In the genomic region with DNA sequence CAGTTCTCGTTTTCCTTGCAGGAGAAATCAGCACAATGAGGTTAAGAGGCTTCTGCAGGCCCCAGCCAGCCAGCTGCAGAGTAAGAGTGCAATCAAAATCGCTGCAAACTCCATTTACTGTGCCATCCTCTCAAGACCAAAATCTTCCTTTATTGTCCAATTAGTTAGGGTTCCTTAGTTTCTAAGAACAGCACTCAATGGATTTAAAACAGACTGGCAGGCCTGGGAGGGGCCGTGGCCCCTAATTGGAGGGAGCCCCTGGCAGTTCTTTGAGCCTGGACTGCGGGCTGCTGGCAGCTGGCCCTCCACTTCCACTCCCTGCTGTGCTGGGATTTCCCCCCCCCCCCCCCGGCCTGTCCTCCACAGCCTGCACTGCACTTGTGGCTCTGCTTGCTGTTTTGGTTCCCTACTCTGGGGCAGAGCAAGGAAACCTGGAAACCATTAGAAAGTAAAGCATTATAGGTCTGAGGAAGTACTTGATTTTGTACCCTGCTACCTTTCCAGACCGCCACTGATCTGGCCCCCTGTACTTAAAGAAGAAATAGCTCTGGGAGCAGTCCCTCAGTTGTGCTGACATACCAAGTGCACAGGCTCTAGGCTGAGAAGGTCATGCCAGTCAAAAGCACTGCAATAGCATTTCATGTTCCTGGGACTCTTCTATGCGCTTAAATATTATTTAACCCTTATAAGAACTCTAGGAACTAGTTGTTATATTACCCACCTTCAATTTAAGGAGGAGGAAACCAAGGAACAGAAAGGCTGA, we compare ENCODE assay signal across 9 cellular contexts.
DNase-seq lines count a peak whose midpoint lies in the region; ATAC-seq and TF ChIP-seq lines count a peak whose summit lies in the region.
"Had no signal": no experiment of that assay in that cellular context is flagged by ENCODE, and none has a peak within 500 bp of the region (broad histone marks: within the 10 kb centered on the region; RNA-seq: fewer than 3 reads in every experiment).

No MANE protein-coding gene starts in this region.

- no peaks in the 10 kb centered on the region for H4K20me1 ChIP-seq in smooth muscle cell (ENCODE audit: low read depth)

- H3K4me3 ChIP-seq in heart left ventricle (no peak overlapping the region), smooth muscle cell (no peak overlapping the region)
- H3K4me3 ChIP-seq: breast epithelium had no signal

- H3F3A ChIP-seq in smooth muscle cell (ENCODE audit: low read depth) = no peaks in the 10 kb centered on the region

- H3K79me2 ChIP-seq in smooth muscle cell (ENCODE audit: low read depth) = no peaks in the 10 kb centered on the region

- no peaks in the 10 kb centered on the region for H3K4me1 Mint-ChIP-seq in stimulated activated memory B cell treated with anti-CD40 and anti-IgM and Interleukin-4, amounts not matched to agents 10 μg/mL and 1 μg/mL and 100 μg/mL, for 72 hours

- ATAC-seq in heart left ventricle = peak; percentile 66 to 92 (median 86)
- peak; percentile 25 for ATAC-seq in stimulated activated memory B cell treated with anti-CD40 and anti-IgM and Interleukin-4, amounts not matched to agents 10 μg/mL and 1 μg/mL and 100 μg/mL, for 72 hours
- no peak for ATAC-seq in GM18505 (IDR thresholded peaks at IDR 0.05; ENCODE audit: unreplicated experiment)

- no peaks in the 10 kb centered on the region for H3K36me3 Mint-ChIP-seq in stimulated activated memory B cell treated with anti-CD40 and anti-IgM and Interleukin-4, amounts not matched to agents 10 μg/mL and 1 μg/mL and 100 μg/mL, for 72 hours

- intact Hi-C loops in heart left ventricle (cut with DNase I) = loop anchor here in 2 of 10 donors (10.0 kb wide), 1 partner anchor 332 kb away; no protein-coding TSS in a partner anchor

- H3K9me3 Mint-ChIP-seq in stimulated activated memory B cell treated with anti-CD40 and anti-IgM and Interleukin-4, amounts not matched to agents 10 μg/mL and 1 μg/mL and 100 μg/mL, for 72 hours = no peaks in the 10 kb centered on the region

- no peak overlapping the region for H3K4me2 ChIP-seq in smooth muscle cell

- H3K9ac ChIP-seq in smooth muscle cell (ENCODE audit: low read depth) = no peak overlapping the region

- TF ChIP-seq CTCF in heart left ventricle (IDR thresholded peaks at IDR 0.05) (no peak), smooth muscle cell (IDR thresholded peaks at IDR 0.05; ENCODE audit: borderline replicate concordance, insufficient read depth, poor library complexity, severe bottlenecking) (no peak)

- H3K4me1 ChIP-seq in heart left ventricle = peaks cover 0 to 13% (median 5%) of the 10 kb centered on the region in 12 donors
- peaks cover 17% of the 10 kb centered on the region for H3K4me1 ChIP-seq in smooth muscle cell (ENCODE audit: low read depth)
- H3K4me1 ChIP-seq: breast epithelium had no signal

- no peak for TF ChIP-seq POLR2A in heart left ventricle (IDR thresholded peaks at IDR 0.05)
- no peak for TF ChIP-seq POLR2A in GM18505 (IDR thresholded peaks at IDR 0.05; ENCODE audit: borderline replicate concordance, extremely low read depth, insufficient read depth, insufficient read length)

- H3K27ac Mint-ChIP-seq in stimulated activated memory B cell treated with anti-CD40 and anti-IgM and Interleukin-4, amounts not matched to agents 10 μg/mL and 1 μg/mL and 100 μg/mL, for 72 hours = no peak overlapping the region

- no peak overlapping the region for H3K4me3 Mint-ChIP-seq in stimulated activated memory B cell treated with anti-CD40 and anti-IgM and Interleukin-4, amounts not matched to agents 10 μg/mL and 1 μg/mL and 100 μg/mL, for 72 hours

- no peak overlapping the region for H2AFZ ChIP-seq in smooth muscle cell (ENCODE audit: low read depth)

- H3K36me3 ChIP-seq in heart left ventricle (no peaks in the 10 kb centered on the region), smooth muscle cell (ENCODE audit: low read depth) (no peaks in the 10 kb centered on the region)
- H3K36me3 ChIP-seq: breast epithelium had no signal

- H3K27ac ChIP-seq in heart left ventricle = peak overlapping the region in 3 of 12 donors; percentile 11 to 60 (median 48)
- no peak overlapping the region for H3K27ac ChIP-seq in smooth muscle cell (ENCODE audit: low read depth)
- H3K27ac ChIP-seq: breast epithelium had no signal

- peaks cover 9% of the 10 kb centered on the region for H3K27me3 Mint-ChIP-seq in stimulated activated memory B cell treated with anti-CD40 and anti-IgM and Interleukin-4, amounts not matched to agents 10 μg/mL and 1 μg/mL and 100 μg/mL, for 72 hours

- H3K9me3 ChIP-seq in heart left ventricle (no peaks in the 10 kb centered on the region), smooth muscle cell (replicated peaks; ENCODE audit: low read depth) (no peaks in the 10 kb centered on the region)
- H3K9me3 ChIP-seq: breast epithelium had no signal

- 22 to 27% (median 25%) methylated on average over 6 to 7 of the region's 7 CpGs for whole genome bisulfite sequencing in heart left ventricle, 4 donors
- WGBS in smooth muscle cell (ENCODE audit: low lambda C conversion rate) = 59% methylated on average over 7 of the region's 7 CpGs

- H3K27me3 ChIP-seq in heart left ventricle = no peaks in the 10 kb centered on the region
- H3K27me3 ChIP-seq in smooth muscle cell (ENCODE audit: low read depth) = no peaks in the 10 kb centered on the region
- H3K27me3 ChIP-seq: breast epithelium had no signal

- DNase-seq in NCI-H2029 treated with DMSO at 0.1 percent for 48 hours (lab: John Stamatoyannopoulos, UW) (peak; percentile 8), NCI-H2029 (lab: John Stamatoyannopoulos, UW) (no peak), NCI-H774 (lab: John Stamatoyannopoulos, UW) (peak; percentile 34), heart left ventricle (peak in 4 of 5 donors; percentile 13 to 60 (median 31)), smooth muscle cell (lab: John Stamatoyannopoulos, UW; ENCODE audit: unreplicated experiment) (no peak), activated T-cell treated with anti-CD3 and anti-CD28 coated beads for 4 hours (no peak)

Comparison
In these comparisons a context has a peak if more than half of its experiments do, and no peak if none do; other contexts are left out.
1. DNase-seq: peak in NCI-H2029 treated with DMSO at 0.1 percent for 48 hours (single experiment), NCI-H774 (single experiment) and heart left ventricle (4 of 5); none in NCI-H2029 (single experiment), smooth muscle cell (single experiment) and activated T-cell treated with anti-CD3 and anti-CD28 coated beads for 4 hours (single experiment).